ENCODE assay signal across 8 cellular contexts in the genomic region with DNA sequence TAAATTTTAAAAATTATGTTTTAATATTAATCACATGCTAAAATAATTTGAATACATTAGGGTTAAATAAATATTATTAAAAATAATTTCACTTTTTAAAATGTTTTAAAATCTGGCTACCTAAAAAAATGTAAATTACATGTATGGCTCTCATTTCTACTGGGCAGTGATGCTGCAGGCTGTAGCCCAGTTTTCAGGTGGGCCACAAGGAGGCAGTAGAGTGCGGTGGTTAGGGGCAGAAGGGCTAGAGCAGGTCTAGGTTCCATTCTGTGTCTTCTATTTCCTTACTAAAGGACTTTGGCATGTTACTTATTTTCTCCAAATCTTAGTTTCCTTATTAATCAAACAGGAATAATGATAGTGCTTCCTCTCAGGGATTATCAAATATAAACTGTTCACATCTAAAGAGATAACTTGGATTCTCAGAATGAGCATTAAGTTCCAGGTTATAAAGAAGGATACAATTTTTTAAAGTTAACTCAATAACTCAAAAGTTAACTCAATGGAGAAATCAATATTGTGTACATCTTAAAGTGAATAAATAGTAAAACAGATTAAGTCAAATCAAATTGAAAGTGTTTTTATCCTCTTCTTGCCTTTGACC. TPM values are rescaled to one million over a fixed set of nuclear protein-coding genes. Genes with fewer than 3 reads are reported as not detected.
A peak's percentile ranks its signal among the peaks of the same experiment; 100 is the strongest.
DNase-seq lines count a peak whose midpoint lies in the region; ATAC-seq and TF ChIP-seq lines count a peak whose summit lies in the region.

No MANE protein-coding gene starts in this region.

- no peaks in the 10 kb centered on the region for H4K20me1 ChIP-seq in KMS-11 (ENCODE audit: insufficient read depth)

- DNase-seq in DMS153 (lab: John Stamatoyannopoulos, UW) = peak; percentile 32
- DNase-seq in SK-N-DZ (ENCODE audit: low spot score) = peak; percentile 49
- DNase-seq in activated naive CD4-positive, alpha-beta T cell treated with anti-CD3 and anti-CD28 coated beads, Interleukin-2, amount 50 U/mL, for 16 hours = peak; percentile 64
- DNase-seq in heart right ventricle = peak; percentile 74 to 75
- DNase-seq in retinal pigment epithelial cell (ENCODE audit: low read depth) = no peak
- DNase-seq in mesenteric fat pad (ENCODE audit: low spot score) = no peak

- no peak overlapping the region for H3K9ac ChIP-seq in KMS-11

- H3K79me2 ChIP-seq in KMS-11 (ENCODE audit: insufficient read depth, low read depth) = no peaks in the 10 kb centered on the region

- H3K36me3 ChIP-seq in KMS-11 (ENCODE audit: insufficient read depth) = no peaks in the 10 kb centered on the region
- H3K36me3 ChIP-seq in heart right ventricle = peaks cover 0 to 23% (median 0%) of the 10 kb centered on the region in 9 donors

- no peak overlapping the region for H3K4me2 ChIP-seq in KMS-11

- intact Hi-C loops in heart right ventricle (cut with DNase I) = loop anchor here in 8 of 10 donors (2.0 to 10.0 kb wide), 8 partner anchors 82 to 342 kb away; partner anchors contain the start of gene TMTC1 (in 6 of the 8)

- 14 to 22% methylated on average over 1 of the region's 1 CpG for WGBS in heart right ventricle, 2 donors

- ATAC-seq in GM21447 (IDR thresholded peaks at IDR 0.05; ENCODE audit: unreplicated experiment) (peak; percentile 93), heart right ventricle (peak; percentile 80 to 96 (median 92))

- peak; percentile 77 for TF ChIP-seq CTCF in KMS-11 (conservative IDR thresholded peaks at IDR 0.05; ENCODE audit: low read depth, low read length)
- TF ChIP-seq CTCF in heart right ventricle (IDR thresholded peaks at IDR 0.05) = peak; percentile 74 to 98 (median 94)
- peak; percentile 97 for TF ChIP-seq CTCF in retinal pigment epithelial cell (conservative IDR thresholded peaks at IDR 0.05; ENCODE audit: low read depth, low read length)

- H3K9me3 ChIP-seq in heart right ventricle = no peaks in the 10 kb centered on the region

- no peak overlapping the region for H3K27ac ChIP-seq in KMS-11
- H3K27ac ChIP-seq in heart right ventricle = peak overlapping the region in 4 of 10 donors; percentile 3 to 56 (median 26)

- H3K27me3 ChIP-seq in KMS-11 (ENCODE audit: insufficient read depth, low read depth) (no peaks in the 10 kb centered on the region), heart right ventricle (no peaks in the 10 kb centered on the region)

- H3K4me1 ChIP-seq in KMS-11 (ENCODE audit: low read depth, poor library complexity, severe bottlenecking) = no peaks in the 10 kb centered on the region
- H3K4me1 ChIP-seq in heart right ventricle = peaks cover 0 to 23% (median 14%) of the 10 kb centered on the region in 9 donors

- H2AFZ ChIP-seq in KMS-11 (ENCODE audit: low read depth) = no peak overlapping the region

- H3K4me3 ChIP-seq in KMS-11 (IDR thresholded peaks at IDR 0.05; ENCODE audit: insufficient read depth, low read depth, low read length) = no peak overlapping the region
- H3K4me3 ChIP-seq in heart right ventricle = no peak overlapping the region
- no peak overlapping the region for H3K4me3 ChIP-seq in retinal pigment epithelial cell (ENCODE audit: low read length)

RNA-seq across cellular contexts. Expression of gene OVCH1, which starts 54.9 kb away (rescaled TPM):
- polyA plus RNA-seq in SK-N-DZ (2014; cell fraction: cytosol; rRNA removed) = 0.08 and 0.22 TPM in 2 replicates
- polyA plus RNA-seq in SK-N-DZ (2014; cell fraction: nucleus; rRNA removed) = 0.71 and 1.4 TPM in 2 replicates
- total RNA-seq in heart right ventricle = under 1 TPM in 4 of 10 donors, not detected in 6; 0.07 to 0.25 (median 0.21) TPM
- under 1 TPM; 0.12 to 0.44 TPM for polyA plus RNA-seq in heart right ventricle
- total RNA-seq in mesenteric fat pad = 0.90 TPM

Comparison
In these comparisons a context has a peak if more than half of its experiments do, and no peak if none do; other contexts are left out.
1. DNase-seq: peak in DMS153 (single experiment), SK-N-DZ (single experiment), activated naive CD4-positive, alpha-beta T cell treated with anti-CD3 and anti-CD28 coated beads, Interleukin-2, amount 50 U/mL, for 16 hours (single experiment) and heart right ventricle (2 of 2); none in retinal pigment epithelial cell (single experiment) and mesenteric fat pad (single experiment).
2. Peak in every context shown above with its lines, with median percentiles within 50 percentile points of each other: CTCF ChIP-seq.